40 cellular contexts compared by ENCODE assay signal in genomic region chr13:35912841-35913240, GRCh38.
"Had no signal": no experiment of that assay in that cellular context is flagged by ENCODE, and none has a peak within 500 bp of the region (broad histone marks: within the 10 kb centered on the region; RNA-seq: fewer than 3 reads in every experiment).

No MANE protein-coding gene starts in this region.

- H3K9me3 Mint-ChIP-seq: activated naive CD4-positive, alpha-beta T cell treated with anti-CD3 and anti-CD28 coated beads, Interleukin-2, amount 50 U/mL, for 24 hours; activated naive CD8-positive, alpha-beta T cell treated with anti-CD3 and anti-CD28 coated beads for 36 hours; activated naive CD8-positive, alpha-beta T cell treated with anti-CD3 and anti-CD28 coated beads, Interleukin-2, amount 10 ng/mL, durations not matched to agents 7 days and 5 days; activated naive CD8-positive, alpha-beta T cell treated with anti-CD3 and anti-CD28 coated beads, Interleukin-2, amount 50 U/mL, for 24 hours; activated T-cell treated with anti-CD3 and anti-CD28 coated beads, Interleukin-2, amount 50 U/mL, for 24 hours; activated T-cell treated with anti-CD3 and anti-CD28 coated beads, Interleukin-2, amount 50 U/mL, for 4 hours; activated T-cell treated with anti-CD3 and anti-CD28 coated beads, Interleukin-2, amount 50 U/mL, for 72 hours; activated T-helper 17 cell treated with anti-CD3 and anti-CD28 coated beads, Interleukin-2, amount 50 U/mL, for 72 hours; activated T-helper 2 cell treated with anti-CD3 and anti-CD28 coated beads, Interferon-gamma antibody, Interleukin-2, Interleukin-4, amounts not matched to agents 10 μg/mL and 5 μg/mL and 100 μg/mL, durations not matched to agents 14 hours and 24 hours and 36 hours had no signal

- DNase-seq: activated effector memory CD4-positive, alpha-beta T cell treated with anti-CD3 and anti-CD28 coated beads, Interleukin-2, amount 50 U/mL, for 16 hours; activated effector memory CD4-positive, alpha-beta T cell treated with Interleukin-2 at 50 U/mL for 16 hours; activated gamma-delta T cell; activated gamma-delta T cell treated with Interleukin-2 at 50 U/mL for 16 hours; activated naive CD4-positive, alpha-beta T cell; activated naive CD4-positive, alpha-beta T cell treated with anti-CD3 and anti-CD28 coated beads for 36 hours; activated naive CD4-positive, alpha-beta T cell treated with anti-CD3 and anti-CD28 coated beads, Interleukin-2, amount 10 ng/mL, durations not matched to agents 7 days and 5 days; activated naive CD4-positive, alpha-beta T cell treated with anti-CD3 and anti-CD28 coated beads, Interleukin-2, amount 50 U/mL, for 16 hours; activated naive CD4-positive, alpha-beta T cell treated with Interleukin-2 at 50 U/mL for 16 hours; activated naive CD8-positive, alpha-beta T cell treated with anti-CD3 and anti-CD28 coated beads for 36 hours; activated naive CD8-positive, alpha-beta T cell treated with anti-CD3 and anti-CD28 coated beads, Interleukin-2, amount 10 ng/mL, durations not matched to agents 7 days and 5 days; activated naive CD8-positive, alpha-beta T cell treated with anti-CD3 and anti-CD28 coated beads, Interleukin-2, amount 50 U/mL, for 24 hours; activated T-cell treated with anti-CD3 and anti-CD28 coated beads, Interleukin-2, amount 50 U/mL, for 1 hour; activated T-cell treated with anti-CD3 and anti-CD28 coated beads, Interleukin-2, amount 50 U/mL, for 24 hours; activated T-cell treated with anti-CD3 and anti-CD28 coated beads, Interleukin-2, amount 50 U/mL, for 4 hours; activated T-cell treated with anti-CD3 and anti-CD28 coated beads, Interleukin-2, amount 50 U/mL, for 48 hours; activated T-cell treated with anti-CD3 and anti-CD28 coated beads, Interleukin-2, amount 50 U/mL, for 72 hours; adrenal gland; amniotic stem cell; amygdala; anterior cingulate cortex; aorta; body of pancreas; brain microvascular endothelial cell; caudate nucleus; central memory CD4-positive, alpha-beta T cell; cerebellar nuclear complex had no signal

- H3K36me3 ChIP-seq: adrenal gland, ascending aorta, brain microvascular endothelial cell, breast epithelium, cardiac muscle cell had no signal

- H3K27ac Mint-ChIP-seq: activated naive CD4-positive, alpha-beta T cell treated with anti-CD3 and anti-CD28 coated beads for 36 hours; activated naive CD4-positive, alpha-beta T cell treated with anti-CD3 and anti-CD28 coated beads, Interleukin-2, amount 10 ng/mL, durations not matched to agents 7 days and 5 days; activated naive CD4-positive, alpha-beta T cell treated with anti-CD3 and anti-CD28 coated beads, Interleukin-2, amount 50 U/mL, for 24 hours; activated naive CD4-positive, alpha-beta T cell treated with anti-CD3 and anti-CD28 coated beads, Interleukin-2, amount 50 U/mL, for 72 hours; activated naive CD8-positive, alpha-beta T cell; activated naive CD8-positive, alpha-beta T cell treated with anti-CD3 and anti-CD28 coated beads for 36 hours; activated naive CD8-positive, alpha-beta T cell treated with anti-CD3 and anti-CD28 coated beads, Interleukin-2, amount 10 ng/mL, durations not matched to agents 7 days and 5 days; activated naive CD8-positive, alpha-beta T cell treated with anti-CD3 and anti-CD28 coated beads, Interleukin-2, amount 50 U/mL, for 24 hours; activated T-cell treated with anti-CD3 and anti-CD28 coated beads, Interleukin-2, amount 50 U/mL, for 24 hours; activated T-cell treated with anti-CD3 and anti-CD28 coated beads, Interleukin-2, amount 50 U/mL, for 72 hours; activated T-helper 1 cell treated with anti-CD3 and anti-CD28 coated beads, Interleukin-12 subunit alpha, Interleukin-12 subunit beta, Interleukin-2, Interleukin-4 antibody, amounts not matched to agents 30 ng/mL and 10 ng/mL and 1 ng/mL, durations not matched to agents 14 hours and 24 hours and 36 hours; activated T-helper 17 cell treated with anti-CD3 and anti-CD28 coated beads, Interleukin-2, amount 50 U/mL, for 72 hours; activated T-helper 2 cell treated with anti-CD3 and anti-CD28 coated beads, Interferon-gamma antibody, Interleukin-2, Interleukin-4, amounts not matched to agents 10 μg/mL and 5 μg/mL and 100 μg/mL, durations not matched to agents 14 hours and 24 hours and 36 hours; brain had no signal

- H3K4me1 Mint-ChIP-seq: activated naive CD4-positive, alpha-beta T cell treated with anti-CD3 and anti-CD28 coated beads, Interleukin-2, amount 10 ng/mL, durations not matched to agents 7 days and 5 days; activated naive CD4-positive, alpha-beta T cell treated with anti-CD3 and anti-CD28 coated beads, Interleukin-2, amount 50 U/mL, for 24 hours; activated naive CD8-positive, alpha-beta T cell treated with anti-CD3 and anti-CD28 coated beads for 36 hours; activated naive CD8-positive, alpha-beta T cell treated with anti-CD3 and anti-CD28 coated beads, Interleukin-2, amount 10 ng/mL, durations not matched to agents 7 days and 5 days; activated naive CD8-positive, alpha-beta T cell treated with anti-CD3 and anti-CD28 coated beads, Interleukin-2, amount 50 U/mL, for 24 hours; activated T-helper 17 cell treated with anti-CD3 and anti-CD28 coated beads, Interleukin-2, amount 50 U/mL, for 72 hours; central memory CD8-positive, alpha-beta T cell had no signal

- H3K27me3 ChIP-seq: adrenal gland, ascending aorta, body of pancreas, brain microvascular endothelial cell, breast epithelium, cardiac muscle cell had no signal

- H3K4me3 ChIP-seq: adrenal gland, ascending aorta, body of pancreas, breast epithelium, cardiac muscle cell had no signal

- H3K9me3 ChIP-seq: adrenal gland, ascending aorta, body of pancreas, breast epithelium had no signal

- FAIRE-seq: astrocyte, bronchial epithelial cell had no signal

- H3K36me3 Mint-ChIP-seq: activated naive CD4-positive, alpha-beta T cell treated with anti-CD3 and anti-CD28 coated beads, Interleukin-2, amount 10 ng/mL, durations not matched to agents 7 days and 5 days; activated naive CD4-positive, alpha-beta T cell treated with anti-CD3 and anti-CD28 coated beads, Interleukin-2, amount 50 U/mL, for 24 hours; activated naive CD4-positive, alpha-beta T cell treated with anti-CD3 and anti-CD28 coated beads, Interleukin-2, amount 50 U/mL, for 72 hours; activated naive CD8-positive, alpha-beta T cell; activated naive CD8-positive, alpha-beta T cell treated with anti-CD3 and anti-CD28 coated beads for 36 hours; activated naive CD8-positive, alpha-beta T cell treated with anti-CD3 and anti-CD28 coated beads, Interleukin-2, amount 10 ng/mL, durations not matched to agents 7 days and 5 days had no signal

- ATAC-seq: activated naive CD4-positive, alpha-beta T cell treated with anti-CD3 and anti-CD28 coated beads, Interleukin-2, amount 50 U/mL, for 72 hours; activated naive CD8-positive, alpha-beta T cell treated with anti-CD3 and anti-CD28 coated beads, Interleukin-2, amount 50 U/mL, for 24 hours; activated T-cell treated with anti-CD3 and anti-CD28 coated beads, Interleukin-2, amount 50 U/mL, for 4 hours; activated T-cell treated with anti-CD3 and anti-CD28 coated beads, Interleukin-2, amount 50 U/mL, for 72 hours; activated T-helper 17 cell treated with anti-CD3 and anti-CD28 coated beads, Interleukin-2, amount 50 U/mL, for 72 hours; body of pancreas had no signal

- H3K27ac ChIP-seq: adrenal gland, ascending aorta, body of pancreas, brain microvascular endothelial cell, breast epithelium, cardiac muscle cell had no signal

- H3K4me3 Mint-ChIP-seq: activated naive CD4-positive, alpha-beta T cell treated with anti-CD3 and anti-CD28 coated beads for 36 hours; activated naive CD4-positive, alpha-beta T cell treated with anti-CD3 and anti-CD28 coated beads, Interleukin-2, amount 10 ng/mL, durations not matched to agents 7 days and 5 days; activated naive CD4-positive, alpha-beta T cell treated with anti-CD3 and anti-CD28 coated beads, Interleukin-2, amount 50 U/mL, for 24 hours; activated naive CD8-positive, alpha-beta T cell; activated naive CD8-positive, alpha-beta T cell treated with anti-CD3 and anti-CD28 coated beads for 36 hours; activated naive CD8-positive, alpha-beta T cell treated with anti-CD3 and anti-CD28 coated beads, Interleukin-2, amount 10 ng/mL, durations not matched to agents 7 days and 5 days; activated naive CD8-positive, alpha-beta T cell treated with anti-CD3 and anti-CD28 coated beads, Interleukin-2, amount 50 U/mL, for 24 hours; activated T-cell treated with anti-CD3 and anti-CD28 coated beads, Interleukin-2, amount 50 U/mL, for 24 hours; activated T-cell treated with anti-CD3 and anti-CD28 coated beads, Interleukin-2, amount 50 U/mL, for 4 hours; activated T-cell treated with anti-CD3 and anti-CD28 coated beads, Interleukin-2, amount 50 U/mL, for 72 hours; activated T-helper 1 cell treated with anti-CD3 and anti-CD28 coated beads, Interleukin-12 subunit alpha, Interleukin-12 subunit beta, Interleukin-2, Interleukin-4 antibody, amounts not matched to agents 30 ng/mL and 10 ng/mL and 1 ng/mL, durations not matched to agents 14 hours and 24 hours and 36 hours; activated T-helper 17 cell treated with anti-CD3 and anti-CD28 coated beads, Interleukin-2, amount 50 U/mL, for 72 hours; brain; central memory CD8-positive, alpha-beta T cell had no signal

- H3K4me1 ChIP-seq: adrenal gland, ascending aorta, body of pancreas, breast epithelium had no signal

- H3K27me3 Mint-ChIP-seq: activated naive CD4-positive, alpha-beta T cell treated with anti-CD3 and anti-CD28 coated beads, Interleukin-2, amount 10 ng/mL, durations not matched to agents 7 days and 5 days; activated naive CD4-positive, alpha-beta T cell treated with anti-CD3 and anti-CD28 coated beads, Interleukin-2, amount 50 U/mL, for 24 hours; activated naive CD8-positive, alpha-beta T cell; activated naive CD8-positive, alpha-beta T cell treated with anti-CD3 and anti-CD28 coated beads, Interleukin-2, amount 50 U/mL, for 24 hours; activated T-cell treated with anti-CD3 and anti-CD28 coated beads, Interleukin-2, amount 50 U/mL, for 24 hours; brain; central memory CD8-positive, alpha-beta T cell had no signal
